21 cellular contexts compared by ENCODE assay signal in genomic region chr19:33233056-33233873, GRCh38. TPM values are rescaled to one million over a fixed set of nuclear protein-coding genes. Genes with fewer than 3 reads are reported as not detected.
"Had no signal": no experiment of that assay in that cellular context is flagged by ENCODE, and none has a peak within 500 bp of the region (broad histone marks: within the 10 kb centered on the region; RNA-seq: fewer than 3 reads in every experiment).

No MANE protein-coding gene starts in this region.

- H3K4me1 ChIP-seq: gastrocnemius medialis, sigmoid colon, uterus had no signal

- DNase-seq: cortex of kidney; dorsolateral prefrontal cortex; effector CD8-positive, alpha-beta T cell; gastrocnemius medialis; heart right ventricle; hypothalamus; naive thymus-derived CD4-positive, alpha-beta T cell; sigmoid colon; stimulated activated CD4-positive, alpha-beta T cell treated with anti-CD3 and anti-CD28 coated beads, Interleukin-2, amount 100 ng/mL, for 48 hours; stimulated activated naive CD4-positive, alpha-beta T cell treated with Interleukin-2 at 50 U/mL for 16 hours; uterus had no signal

- H3K27ac ChIP-seq: dorsolateral prefrontal cortex, gastrocnemius medialis, heart right ventricle, left lung, sigmoid colon, skin epidermis, uterus had no signal

- H3K36me3 ChIP-seq: gastrocnemius medialis, heart right ventricle, left lung, sigmoid colon, uterus had no signal

- FAIRE-seq: islet of Langerhans had no signal

- H3K4me3 ChIP-seq: dorsolateral prefrontal cortex, gastrocnemius medialis, heart right ventricle, left lung, lung, sigmoid colon, skin epidermis, uterus had no signal

- ATAC-seq: esophagus mucosa; gastrocnemius medialis; heart right ventricle; left lung; naive thymus-derived CD4-positive, alpha-beta T cell had no signal

RNA-seq across cellular contexts. Expression of gene SLC7A10, which starts 7.6 kb away (rescaled TPM):
- total RNA-seq: esophagus mucosa; fibroblast of villous mesenchyme; gastrocnemius medialis; mononuclear cell; naive thymus-derived CD4-positive, alpha-beta T cell; osteocyte; pulmonary artery endothelial cell; uterus had no signal
- polyA plus RNA-seq: naive thymus-derived CD4-positive, alpha-beta T cell; neural cell had no signal

RNA-seq across cellular contexts. Expression of gene LRP3, which starts 39.1 kb away (rescaled TPM):
- polyA plus RNA-seq: naive thymus-derived CD4-positive, alpha-beta T cell had no signal
